Comparison of ENCODE assay signal across 1 cellular context in the genomic region with DNA sequence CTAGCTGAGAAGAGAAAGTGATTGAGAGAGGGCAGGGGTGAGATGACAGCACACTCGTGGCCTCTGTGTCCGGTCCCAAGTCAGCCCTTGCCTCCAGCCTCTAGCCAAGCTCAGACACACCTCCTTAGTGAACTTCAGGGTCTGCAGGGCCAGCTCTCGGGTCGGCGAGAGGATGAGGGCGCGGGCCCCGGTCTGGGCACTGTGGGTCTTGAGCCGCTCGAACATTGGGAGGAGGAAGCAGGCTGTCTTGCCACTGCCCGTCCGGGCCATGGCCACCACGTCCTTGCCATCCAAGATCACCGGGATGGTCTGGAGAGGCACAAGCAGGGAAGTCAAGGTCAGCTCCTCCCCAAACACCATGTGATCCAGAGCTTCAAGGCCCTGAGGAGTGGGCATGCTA.
TF ChIP-seq lines count a peak whose summit lies in the region.

No MANE protein-coding gene starts in this region.

TF ChIP-seq in K562, 482 proteins besides CTCF, POLR2A, EP300 and RAD21:
- TF ChIP-seq RBFOX2 (IDR thresholded peaks at IDR 0.05; ENCODE audit: low read depth, low read length) (0 out of 2 replicates have a peak, but pooled peaks have one; percentile 31), C11orf30 (IDR thresholded peaks at IDR 0.05; ENCODE audit: low read depth) (no peak)
